ENCODE assay signal across 37 cellular contexts in genomic region chr6:7298113-7298512, GRCh38.
"Had no signal": no experiment of that assay in that cellular context is flagged by ENCODE, and none has a peak within 500 bp of the region (broad histone marks: within the 10 kb centered on the region; RNA-seq: fewer than 3 reads in every experiment).

No MANE protein-coding gene starts in this region.

- DNase-seq: activated B cell treated with CpG ODN at 0.5 μM for 24 hours; activated CD4-positive, alpha-beta memory T cell treated with anti-CD3 and anti-CD28 coated beads for 36 hours; activated CD4-positive, alpha-beta T cell treated with anti-CD3 and anti-CD28 coated beads for 4 hours; activated CD4-positive, alpha-beta T cell treated with anti-CD3 and anti-CD28 coated beads, Interleukin-2, amount 10 ng/mL, durations not matched to agents 24 days and 14 days; activated CD4-positive, alpha-beta T cell treated with anti-CD3 and anti-CD28 coated beads, Interleukin-2, amount 50 U/mL, for 1 hour; activated CD4-positive, alpha-beta T cell treated with anti-CD3 and anti-CD28 coated beads, Interleukin-2, amount 50 U/mL, for 4 hours; activated CD4-positive, CD25-positive, alpha-beta regulatory T cell treated with anti-CD3 and anti-CD28 coated beads, Interleukin-2, amount 50 U/mL, for 72 hours; activated CD8-positive, alpha-beta memory T cell treated with anti-CD3 and anti-CD28 coated beads, Interleukin-2, amount 50 U/mL, for 4 hours; activated CD8-positive, alpha-beta T cell treated with anti-CD3 and anti-CD28 coated beads for 36 hours; activated effector memory CD4-positive, alpha-beta T cell treated with anti-CD3 and anti-CD28 coated beads, Interleukin-2, amount 50 U/mL, for 16 hours; activated gamma-delta T cell treated with Interleukin-2 at 50 U/mL for 16 hours; activated naive CD4-positive, alpha-beta T cell; activated naive CD4-positive, alpha-beta T cell treated with anti-CD3 and anti-CD28 coated beads, Interleukin-2, amount 10 ng/mL, durations not matched to agents 7 days and 5 days; activated naive CD8-positive, alpha-beta T cell treated with anti-CD3 and anti-CD28 coated beads, Interleukin-2, amount 10 ng/mL, durations not matched to agents 7 days and 5 days; activated naive CD8-positive, alpha-beta T cell treated with anti-CD3 and anti-CD28 coated beads, Interleukin-2, amount 50 U/mL, for 24 hours; activated T-cell treated with anti-CD3 and anti-CD28 coated beads for 4 hours; activated T-cell treated with anti-CD3 and anti-CD28 coated beads, Interleukin-2, amount 50 U/mL, for 4 hours; activated T-cell treated with anti-CD3 and anti-CD28 coated beads, Interleukin-2, amount 50 U/mL, for 72 hours; amygdala; anterior cingulate cortex; caudate nucleus; cerebellar nuclear complex; T-cell; T-helper 2 cell; T-helper 9 cell had no signal

- H3K27ac ChIP-seq: ascending aorta, cardiac muscle cell, VCaP had no signal

- H3K27me3 Mint-ChIP-seq: activated B cell treated with CpG ODN at 0.5 μM for 24 hours; activated CD4-positive, alpha-beta memory T cell treated with anti-CD3 and anti-CD28 coated beads for 36 hours; activated CD4-positive, alpha-beta T cell treated with anti-CD3 and anti-CD28 coated beads, Interleukin-2, amount 10 ng/mL, durations not matched to agents 24 days and 14 days; activated CD8-positive, alpha-beta T cell treated with anti-CD3 and anti-CD28 coated beads for 36 hours; activated naive CD4-positive, alpha-beta T cell treated with anti-CD3 and anti-CD28 coated beads, Interleukin-2, amount 10 ng/mL, durations not matched to agents 7 days and 5 days; activated naive CD4-positive, alpha-beta T cell treated with anti-CD3 and anti-CD28 coated beads, Interleukin-2, amount 50 U/mL, for 24 hours; activated naive CD8-positive, alpha-beta T cell; activated naive CD8-positive, alpha-beta T cell treated with anti-CD3 and anti-CD28 coated beads, Interleukin-2, amount 10 ng/mL, durations not matched to agents 7 days and 5 days; activated naive CD8-positive, alpha-beta T cell treated with anti-CD3 and anti-CD28 coated beads, Interleukin-2, amount 50 U/mL, for 24 hours; activated T-helper 17 cell treated with anti-CD3 and anti-CD28 coated beads, Interleukin-2, amount 50 U/mL, for 72 hours; brain; central memory CD8-positive, alpha-beta T cell; T-cell had no signal

- H3K4me1 Mint-ChIP-seq: activated naive CD4-positive, alpha-beta T cell treated with anti-CD3 and anti-CD28 coated beads, Interleukin-2, amount 10 ng/mL, durations not matched to agents 7 days and 5 days; activated T-helper 17 cell treated with anti-CD3 and anti-CD28 coated beads, Interleukin-2, amount 50 U/mL, for 72 hours; brain had no signal

- H3K4me3 Mint-ChIP-seq: activated B cell treated with CpG ODN at 0.5 μM for 24 hours; activated CD4-positive, alpha-beta memory T cell treated with anti-CD3 and anti-CD28 coated beads for 36 hours; activated CD4-positive, alpha-beta T cell treated with anti-CD3 and anti-CD28 coated beads, Interleukin-2, amount 10 ng/mL, durations not matched to agents 24 days and 14 days; activated CD8-positive, alpha-beta T cell treated with anti-CD3 and anti-CD28 coated beads for 36 hours; activated naive CD4-positive, alpha-beta T cell treated with anti-CD3 and anti-CD28 coated beads, Interleukin-2, amount 10 ng/mL, durations not matched to agents 7 days and 5 days; activated naive CD4-positive, alpha-beta T cell treated with anti-CD3 and anti-CD28 coated beads, Interleukin-2, amount 50 U/mL, for 24 hours; activated naive CD8-positive, alpha-beta T cell; activated naive CD8-positive, alpha-beta T cell treated with anti-CD3 and anti-CD28 coated beads, Interleukin-2, amount 10 ng/mL, durations not matched to agents 7 days and 5 days; activated naive CD8-positive, alpha-beta T cell treated with anti-CD3 and anti-CD28 coated beads, Interleukin-2, amount 50 U/mL, for 24 hours; activated T-cell treated with anti-CD3 and anti-CD28 coated beads, Interleukin-2, amount 50 U/mL, for 4 hours; activated T-cell treated with anti-CD3 and anti-CD28 coated beads, Interleukin-2, amount 50 U/mL, for 72 hours; activated T-helper 1 cell treated with anti-CD3 and anti-CD28 coated beads, Interleukin-12 subunit alpha, Interleukin-12 subunit beta, Interleukin-2, Interleukin-4 antibody, amounts not matched to agents 30 ng/mL and 10 ng/mL and 1 ng/mL, durations not matched to agents 14 hours and 24 hours and 36 hours; activated T-helper 17 cell treated with anti-CD3 and anti-CD28 coated beads, Interleukin-2, amount 50 U/mL, for 72 hours; brain; central memory CD8-positive, alpha-beta T cell; T-cell; T-helper 2 cell treated with Interferon-gamma antibody and Interleukin-4, amounts not matched to agents 5 μg/mL and 100 μg/mL, for 36 hours had no signal

- H3K4me1 ChIP-seq: ascending aorta had no signal

- H3K27me3 ChIP-seq: ascending aorta, cardiac muscle cell had no signal

- ATAC-seq: activated CD8-positive, alpha-beta T cell treated with anti-CD3 and anti-CD28 coated beads for 36 hours; activated naive CD8-positive, alpha-beta T cell treated with anti-CD3 and anti-CD28 coated beads, Interleukin-2, amount 50 U/mL, for 24 hours; activated T-cell treated with anti-CD3 and anti-CD28 coated beads, Interleukin-2, amount 50 U/mL, for 4 hours; activated T-cell treated with anti-CD3 and anti-CD28 coated beads, Interleukin-2, amount 50 U/mL, for 72 hours; activated T-helper 17 cell treated with anti-CD3 and anti-CD28 coated beads, Interleukin-2, amount 50 U/mL, for 72 hours; T-cell had no signal

- H3K9me3 ChIP-seq: ascending aorta had no signal

- FAIRE-seq: bronchial epithelial cell, TTC549 had no signal

- H3K27ac Mint-ChIP-seq: activated B cell treated with CpG ODN at 0.5 μM for 24 hours; activated CD4-positive, alpha-beta memory T cell treated with anti-CD3 and anti-CD28 coated beads for 36 hours; activated CD4-positive, alpha-beta T cell treated with anti-CD3 and anti-CD28 coated beads, Interleukin-2, amount 10 ng/mL, durations not matched to agents 24 days and 14 days; activated CD8-positive, alpha-beta T cell treated with anti-CD3 and anti-CD28 coated beads for 36 hours; activated naive CD4-positive, alpha-beta T cell treated with anti-CD3 and anti-CD28 coated beads, Interleukin-2, amount 10 ng/mL, durations not matched to agents 7 days and 5 days; activated naive CD8-positive, alpha-beta T cell treated with anti-CD3 and anti-CD28 coated beads, Interleukin-2, amount 10 ng/mL, durations not matched to agents 7 days and 5 days; activated naive CD8-positive, alpha-beta T cell treated with anti-CD3 and anti-CD28 coated beads, Interleukin-2, amount 50 U/mL, for 24 hours; activated T-helper 1 cell treated with anti-CD3 and anti-CD28 coated beads, Interleukin-12 subunit alpha, Interleukin-12 subunit beta, Interleukin-2, Interleukin-4 antibody, amounts not matched to agents 30 ng/mL and 10 ng/mL and 1 ng/mL, durations not matched to agents 14 hours and 24 hours and 36 hours; activated T-helper 17 cell treated with anti-CD3 and anti-CD28 coated beads, Interleukin-2, amount 50 U/mL, for 72 hours; brain; T-cell had no signal

- H3K4me3 ChIP-seq: ascending aorta, cardiac muscle cell had no signal
